Comparison of ENCODE assay signal across 8 cellular contexts in the genomic region with DNA sequence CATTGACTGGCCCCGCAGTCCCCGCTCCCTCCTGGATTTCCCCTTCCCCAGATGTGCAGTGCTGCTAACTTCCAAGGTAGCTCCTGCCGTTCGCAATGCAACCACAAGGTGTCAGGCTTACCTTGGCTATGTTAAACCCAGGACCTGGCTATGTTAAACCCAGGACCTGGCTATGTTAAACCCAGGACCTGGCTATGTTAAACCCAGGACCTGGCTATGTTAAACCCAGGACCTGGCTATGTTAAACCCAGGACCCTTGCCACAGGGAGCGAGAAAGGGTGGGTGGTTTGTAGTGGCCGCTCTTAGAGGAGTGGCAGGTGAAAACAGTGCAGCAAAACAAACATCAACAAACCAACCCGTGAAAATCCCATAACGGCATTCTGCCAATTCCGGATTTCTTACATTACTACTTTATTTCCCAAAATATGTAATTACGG. TPM values are rescaled to one million over a fixed set of nuclear protein-coding genes. Genes with fewer than 3 reads are reported as not detected.
DNase-seq lines count a peak whose midpoint lies in the region; ATAC-seq and TF ChIP-seq lines count a peak whose summit lies in the region.

No MANE protein-coding gene starts in this region.

- H3K27ac Mint-ChIP-seq in activated naive CD4-positive, alpha-beta T cell treated with anti-CD3 and anti-CD28 coated beads, Interleukin-2, amount 50 U/mL, for 72 hours = no peak overlapping the region

- peak; percentile 51 to 75 (median 67) for TF ChIP-seq CTCF in heart left ventricle (IDR thresholded peaks at IDR 0.05)

- no peak for TF ChIP-seq POLR2A in heart left ventricle (IDR thresholded peaks at IDR 0.05)

- DNase-seq in COLO668 (lab: John Stamatoyannopoulos, UW; ENCODE audit: unreplicated experiment) = peak; percentile 74
- peak; percentile 64 for DNase-seq in Jurkat, Clone E6-1 (ENCODE audit: low read depth, low spot score)
- DNase-seq in SKM-1 (lab: John Stamatoyannopoulos, UW; ENCODE audit: unreplicated experiment) = peak; percentile 5
- DNase-seq in activated naive CD4-positive, alpha-beta T cell treated with anti-CD3 and anti-CD28 coated beads, Interleukin-2, amount 50 U/mL, for 72 hours (ENCODE audit: low spot score in 2 of 2) = peak; percentile 62 to 73
- peak; percentile 55 to 77 (median 62) for DNase-seq in heart left ventricle
- DNase-seq in pulmonary artery endothelial cell (ENCODE audit: low read depth, low spot score) = peak; percentile 19

- H3K4me1 ChIP-seq in heart left ventricle = peaks cover 0 to 41% (median 19%) of the 10 kb centered on the region in 12 donors

- WGBS in heart left ventricle, 4 donors = 15 to 42% (median 17%) methylated on average over 9 to 10 of the region's 10 CpGs

- no peaks in the 10 kb centered on the region for H3K9me3 Mint-ChIP-seq in activated naive CD4-positive, alpha-beta T cell treated with anti-CD3 and anti-CD28 coated beads, Interleukin-2, amount 50 U/mL, for 72 hours

- ATAC-seq in GM19397 (IDR thresholded peaks at IDR 0.05; ENCODE audit: unreplicated experiment) (peak; percentile 59), heart left ventricle (peak in 3 of 4 donors; percentile 32 to 56 (median 53)), HG02970 (IDR thresholded peaks at IDR 0.05; ENCODE audit: low FRiP score, unreplicated experiment) (no peak)
- peak; percentile 68 to 69 for ATAC-seq in activated naive CD4-positive, alpha-beta T cell treated with anti-CD3 and anti-CD28 coated beads, Interleukin-2, amount 50 U/mL, for 72 hours

- no peak overlapping the region for H3K4me3 ChIP-seq in Jurkat, Clone E6-1 (ENCODE audit: low read length)
- no peak overlapping the region for H3K4me3 ChIP-seq in heart left ventricle

- no peak overlapping the region for H3K27ac ChIP-seq in heart left ventricle

- H3K27me3 ChIP-seq in heart left ventricle = peaks cover 0 to 49% (median 11%) of the 10 kb centered on the region in 9 donors

- H3K9me3 ChIP-seq in heart left ventricle = no peaks in the 10 kb centered on the region

- no peaks in the 10 kb centered on the region for H3K36me3 ChIP-seq in heart left ventricle

- intact Hi-C loops in heart left ventricle (cut with DNase I) = loop anchor here in 5 of 10 donors (1.0 to 10.0 kb wide), 4 partner anchors 463 to 551 kb away; no protein-coding TSS in a partner anchor

- H3K36me3 Mint-ChIP-seq in activated naive CD4-positive, alpha-beta T cell treated with anti-CD3 and anti-CD28 coated beads, Interleukin-2, amount 50 U/mL, for 72 hours = peaks cover 6% of the 10 kb centered on the region in 2 donors

RNA-seq across cellular contexts. Expression of gene ADAMTS8, which starts 2.9 kb away (rescaled TPM):
- not detected for polyA plus RNA-seq in Jurkat, Clone E6-1 (2012; ENCODE audit: insufficient read depth, insufficient read length)
- total RNA-seq in activated naive CD4-positive, alpha-beta T cell treated with anti-CD3 and anti-CD28 coated beads, Interleukin-2, amount 50 U/mL, for 72 hours = not detected
- total RNA-seq in heart left ventricle (1 to 10 TPM in 4 of 9 donors, under 1 TPM in 5; 0.12 to 2.8 (median 0.87) TPM), pulmonary artery endothelial cell (not detected in 2 replicates)
- polyA plus RNA-seq in heart left ventricle = 1 to 10 TPM in 1 of 2 donors, under 1 TPM in 1; 0.30 to 1.7 TPM

RNA-seq across cellular contexts. Expression of gene ADAMTS15, which starts 17.1 kb away (rescaled TPM):
- 0.36 TPM for polyA plus RNA-seq in Jurkat, Clone E6-1 (2012; ENCODE audit: insufficient read depth, insufficient read length)
- not detected for total RNA-seq in activated naive CD4-positive, alpha-beta T cell treated with anti-CD3 and anti-CD28 coated beads, Interleukin-2, amount 50 U/mL, for 72 hours
- 10 to 100 TPM in 8 of 9 donors, 1 to 10 TPM in 1; 5.3 to 36.5 (median 16.7) TPM for total RNA-seq in heart left ventricle
- 10 to 100 TPM; 11.4 to 71.0 TPM for polyA plus RNA-seq in heart left ventricle
- under 0.01 and 0.07 TPM in 2 replicates for total RNA-seq in pulmonary artery endothelial cell

Comparison
In these comparisons a context has a peak if more than half of its experiments do, and no peak if none do; other contexts are left out.
1. DNase-seq: peak in every context shown above with its lines; median percentile 74 in COLO668; 68 in activated naive CD4-positive, alpha-beta T cell treated with anti-CD3 and anti-CD28 coated beads, Interleukin-2, amount 50 U/mL, for 72 hours; 64 in Jurkat, Clone E6-1; 62 in heart left ventricle; 19 in pulmonary artery endothelial cell; 5 in SKM-1.